Comparison of ENCODE assay signal across 8 cellular contexts in the genomic region with DNA sequence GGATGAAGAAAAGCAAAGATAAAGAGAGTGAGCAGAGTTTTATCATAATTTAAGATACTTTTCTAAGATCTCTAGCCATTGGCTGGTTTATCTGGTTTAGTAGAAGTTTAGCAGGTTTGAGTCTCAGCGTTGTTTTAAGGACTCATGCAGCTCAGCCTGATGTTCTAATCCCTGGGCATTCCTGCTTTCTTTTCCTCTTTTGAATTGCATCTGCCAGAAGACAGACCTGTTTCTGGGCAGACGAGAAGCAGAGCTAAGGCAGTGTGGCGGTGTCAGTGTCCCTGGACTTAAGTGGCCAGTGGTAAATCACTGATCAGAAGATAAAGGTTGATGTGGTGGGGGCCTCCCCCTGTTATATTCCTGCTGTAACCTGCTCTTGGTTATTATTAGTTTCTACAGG.
"Had no signal": no experiment of that assay in that cellular context is flagged by ENCODE, and none has a peak within 500 bp of the region (broad histone marks: within the 10 kb centered on the region; RNA-seq: fewer than 3 reads in every experiment).

No MANE protein-coding gene starts in this region.

- DNase-seq: GM23248, GOT3, H7, HFFc6, IMR-90 had no signal

- H3K27ac ChIP-seq: GM23248 had no signal

- H3K4me3 ChIP-seq: GM23248, HAP-1, K562 had no signal

- H3K4me1 ChIP-seq: HAP-1 had no signal

- H3K36me3 ChIP-seq: HAP-1 had no signal

- ATAC-seq: HCT116, K562 had no signal

- H3K9me3 ChIP-seq: HAP-1 had no signal
